In genomic region chr6:163958646-163959045, GRCh38 we compare ENCODE assay signal across 19 cellular contexts.
A peak's percentile ranks its signal among the peaks of the same experiment; 100 is the strongest.
DNase-seq lines count a peak whose midpoint lies in the region; ATAC-seq, FAIRE-seq and TF ChIP-seq lines count a peak whose summit lies in the region.
"Had no signal": no experiment of that assay in that cellular context is flagged by ENCODE, and none has a peak within 500 bp of the region (broad histone marks: within the 10 kb centered on the region; RNA-seq: fewer than 3 reads in every experiment).

No MANE protein-coding gene starts in this region.

- no peak for ATAC-seq in left lobe of liver
- ATAC-seq: Right ventricle myocardium inferior; stimulated activated effector memory CD8-positive, alpha-beta T cell treated with anti-CD3 and anti-CD28 coated beads, Interleukin-12 subunit alpha, Interleukin-12 subunit beta, amount 100 ng/mL, for 72 hours had no signal

- WGBS in mesodermal cell (ENCODE audit: insufficient coverage in 2 of 2), 2 experiments: 40% methylated on average over 3 of the region's 3 CpGs

- H3K27ac Mint-ChIP-seq in Calu3 (ENCODE audit: unreplicated experiment): no peak overlapping the region
- H3K27ac Mint-ChIP-seq: activated CD4-positive, alpha-beta memory T cell treated with anti-CD3 and anti-CD28 coated beads, Interleukin-2, amount 10 ng/mL, durations not matched to agents 7 days and 5 days; activated T-helper 2 cell treated with anti-CD3 and anti-CD28 coated beads, Interferon-gamma antibody, Interleukin-2, Interleukin-4, amounts not matched to agents 10 μg/mL and 5 μg/mL and 100 μg/mL, durations not matched to agents 14 hours and 24 hours and 36 hours; progenitor cell of endocrine pancreas; stimulated activated effector memory CD8-positive, alpha-beta T cell treated with anti-CD3 and anti-CD28 coated beads, Interleukin-12 subunit alpha, Interleukin-12 subunit beta, amount 100 ng/mL, for 72 hours had no signal

- BruUV-seq in Calu3 (replicated peaks; lab: Mats Ljungman, UMichigan): no TSS peak

- CTCF ChIA-PET in Calu3 (lab: Charles Lee): interaction anchor here (0.6 kb wide), 1 partner anchor 606 kb away, joined by 3 read pairs; no protein-coding TSS in a partner anchor

- no peak overlapping the region for H3K4me3 Mint-ChIP-seq in Calu3 (ENCODE audit: low read depth, unreplicated experiment)
- H3K4me3 Mint-ChIP-seq: activated CD4-positive, alpha-beta memory T cell treated with anti-CD3 and anti-CD28 coated beads, Interleukin-2, amount 10 ng/mL, durations not matched to agents 7 days and 5 days; stimulated activated effector memory CD8-positive, alpha-beta T cell treated with anti-CD3 and anti-CD28 coated beads, Interleukin-12 subunit alpha, Interleukin-12 subunit beta, amount 100 ng/mL, for 72 hours had no signal

- H3K4me3 ChIP-seq in bronchial epithelial cell (ENCODE audit: low read depth, low read length) (no peak overlapping the region), mesodermal cell (ENCODE audit: extremely low read depth, insufficient read depth, low read length, poor library complexity, severe bottlenecking) (no peak overlapping the region)

- H3K9me3 ChIP-seq in mesodermal cell (ENCODE audit: control insufficient read depth, low read length): no peaks in the 10 kb centered on the region

- H3K36me3 ChIP-seq in bronchial epithelial cell (ENCODE audit: control insufficient read depth, insufficient read depth, low read length) (no peaks in the 10 kb centered on the region), mesodermal cell (ENCODE audit: control insufficient read depth, insufficient read depth, low read length) (no peaks in the 10 kb centered on the region)

- no peaks in the 10 kb centered on the region for H3K4me1 Mint-ChIP-seq in Calu3 (ENCODE audit: low read depth, unreplicated experiment)
- H3K4me1 Mint-ChIP-seq: activated CD4-positive, alpha-beta memory T cell treated with anti-CD3 and anti-CD28 coated beads, Interleukin-2, amount 10 ng/mL, durations not matched to agents 7 days and 5 days had no signal

- H3K27me3 ChIP-seq in bronchial epithelial cell (ENCODE audit: control insufficient read depth, insufficient read depth, low read length): no peaks in the 10 kb centered on the region

- no peaks in the 10 kb centered on the region for H3K27me3 Mint-ChIP-seq in Calu3 (ENCODE audit: unreplicated experiment)

- no peaks in the 10 kb centered on the region for H3K9me3 Mint-ChIP-seq in Calu3 (ENCODE audit: low read depth, unreplicated experiment)
- H3K9me3 Mint-ChIP-seq: activated CD4-positive, alpha-beta memory T cell treated with anti-CD3 and anti-CD28 coated beads, Interleukin-2, amount 10 ng/mL, durations not matched to agents 7 days and 5 days; activated T-helper 2 cell treated with anti-CD3 and anti-CD28 coated beads, Interferon-gamma antibody, Interleukin-2, Interleukin-4, amounts not matched to agents 10 μg/mL and 5 μg/mL and 100 μg/mL, durations not matched to agents 14 hours and 24 hours and 36 hours; stimulated activated effector memory CD8-positive, alpha-beta T cell treated with anti-CD3 and anti-CD28 coated beads, Interleukin-12 subunit alpha, Interleukin-12 subunit beta, amount 100 ng/mL, for 72 hours had no signal

- no peak for FAIRE-seq in bronchial epithelial cell (lab: Jason Lieb, UNC)
- FAIRE-seq: endothelial cell of umbilical vein had no signal

- peak overlapping the region; percentile 71 for H3K27ac ChIP-seq in mesodermal cell (ENCODE audit: low read depth, low read length, severe bottlenecking)
- H3K27ac ChIP-seq: C4-2B had no signal

- DNase-seq in Calu3 (peak; percentile 23), HT1080 (ENCODE audit: low read depth) (peak; percentile 60), bronchial epithelial cell (ENCODE audit: low read depth) (peak; percentile 23), HT-29 (ENCODE audit: low spot score) (no peak), left lobe of liver (ENCODE audit: low spot score) (no peak)
- no peak for DNase-seq in stimulated activated CD4-positive, alpha-beta T cell treated with anti-CD3 and anti-CD28 coated beads, Interleukin-1b, Interleukin-23, amount 100 ng/mL, for 48 hours
- no peak for DNase-seq in stimulated activated CD8-positive, alpha-beta memory T cell treated with anti-CD3 and anti-CD28 coated beads, Interleukin-4, amount 100 ng/mL, for 48 hours
- DNase-seq: activated CD4-positive, alpha-beta memory T cell treated with anti-CD3 and anti-CD28 coated beads, Interleukin-2, amount 10 ng/mL, durations not matched to agents 7 days and 5 days; DND-41; NCI-H2081; NCI-H774; stimulated activated CD4-positive, alpha-beta T cell treated with anti-CD3 and anti-CD28 coated beads, Interleukin-2, amount 100 ng/mL, for 48 hours had no signal

- intact Hi-C loops in Calu3 (cut with micrococcal nuclease; ENCODE audit: unreplicated experiment): loop anchor here (5.0 kb wide), 4 partner anchors 371 to 1101 kb away; no protein-coding TSS in a partner anchor

- TF ChIP-seq CTCF in Calu3 (IDR thresholded peaks at IDR 0.05; ENCODE audit: unreplicated experiment) (no peak), bronchial epithelial cell (IDR thresholded peaks at IDR 0.05; ENCODE audit: insufficient read depth, low read length, severe bottlenecking) (no peak)

- no peaks in the 10 kb centered on the region for H3K36me3 Mint-ChIP-seq in Calu3 (ENCODE audit: insufficient read depth, unreplicated experiment)
- H3K36me3 Mint-ChIP-seq: stimulated activated effector memory CD8-positive, alpha-beta T cell treated with anti-CD3 and anti-CD28 coated beads, Interleukin-12 subunit alpha, Interleukin-12 subunit beta, amount 100 ng/mL, for 72 hours had no signal

- peaks cover 22% of the 10 kb centered on the region for H3K4me1 ChIP-seq in mesodermal cell (ENCODE audit: control insufficient read depth, insufficient read depth, low read length, poor library complexity, severe bottlenecking)

Comparison
In these comparisons a context has a peak if more than half of its experiments do, and no peak if none do; other contexts are left out.
1. DNase-seq: peak in Calu3 (single experiment), HT1080 (single experiment) and bronchial epithelial cell (single experiment); none in HT-29 (single experiment), stimulated activated CD4-positive, alpha-beta T cell treated with anti-CD3 and anti-CD28 coated beads, Interleukin-1b, Interleukin-23, amount 100 ng/mL, for 48 hours (single experiment), stimulated activated CD8-positive, alpha-beta memory T cell treated with anti-CD3 and anti-CD28 coated beads, Interleukin-4, amount 100 ng/mL, for 48 hours (single experiment) and left lobe of liver (single experiment).